Comparison of ENCODE assay signal across 13 cellular contexts in genomic region chr13:75645141-75645540, GRCh38. TPM values are rescaled to one million over a fixed set of nuclear protein-coding genes. Genes with fewer than 3 reads are reported as not detected.
DNase-seq lines count a peak whose midpoint lies in the region; ATAC-seq and TF ChIP-seq lines count a peak whose summit lies in the region.
"Had no signal": no experiment of that assay in that cellular context is flagged by ENCODE, and none has a peak within 500 bp of the region (broad histone marks: within the 10 kb centered on the region; RNA-seq: fewer than 3 reads in every experiment).

No MANE protein-coding gene starts in this region.

- no peak for DNase-seq in HFFc6
- peak; percentile 61 for DNase-seq in fibroblast of peridontal ligament (ENCODE audit: extremely low read depth)
- DNase-seq in thyroid gland: no peak
- DNase-seq in activated naive CD4-positive, alpha-beta T cell treated with anti-CD3 and anti-CD28 coated beads, Interleukin-2, amount 10 ng/mL, durations not matched to agents 7 days and 5 days: no peak
- no peak for DNase-seq in COLO668 (lab: John Stamatoyannopoulos, UW; ENCODE audit: unreplicated experiment)
- DNase-seq: 8988T; AML-193; CD8-positive, alpha-beta memory T cell; DMS53; HCEC 1CT had no signal

- H3K9me2 ChIP-seq in SU-DHL-6 (replicated peaks; ENCODE audit: insufficient read depth, low read length): no peaks in the 10 kb centered on the region

- H3K9me3 Mint-ChIP-seq in HFFc6: no peaks in the 10 kb centered on the region
- H3K9me3 Mint-ChIP-seq in activated naive CD4-positive, alpha-beta T cell treated with anti-CD3 and anti-CD28 coated beads, Interleukin-2, amount 10 ng/mL, durations not matched to agents 7 days and 5 days: no peaks in the 10 kb centered on the region
- H3K9me3 Mint-ChIP-seq: CD8-positive, alpha-beta memory T cell had no signal

- H3K4me1 ChIP-seq in thyroid gland: peaks cover 49 to 80% of the 10 kb centered on the region in 2 donors
- H3K4me1 ChIP-seq: BLaER1 had no signal

- 94 to 98% methylated on average over 3 of the region's 3 CpGs for WGBS in thyroid gland, 2 donors

- peaks cover 28% of the 10 kb centered on the region for H3K36me3 ChIP-seq in SU-DHL-6 (ENCODE audit: low read length)
- H3K36me3 ChIP-seq in thyroid gland: no peaks in the 10 kb centered on the region
- H3K36me3 ChIP-seq: BLaER1 had no signal

- peaks cover 98% of the 10 kb centered on the region for H3K79me2 ChIP-seq in SU-DHL-6 (ENCODE audit: insufficient read depth, low read length)

- H3K4me1 Mint-ChIP-seq in HFFc6 (ENCODE audit: low read depth): peaks cover 91% of the 10 kb centered on the region
- H3K4me1 Mint-ChIP-seq in activated naive CD4-positive, alpha-beta T cell treated with anti-CD3 and anti-CD28 coated beads, Interleukin-2, amount 10 ng/mL, durations not matched to agents 7 days and 5 days: peaks cover 3% of the 10 kb centered on the region
- H3K4me1 Mint-ChIP-seq: CD8-positive, alpha-beta memory T cell had no signal

- CTCF ChIA-PET in activated naive CD4-positive, alpha-beta T cell treated with anti-CD3 and anti-CD28 coated beads, Interleukin-2, amount 10 ng/mL, durations not matched to agents 7 days and 5 days (lab: Charles Lee): no interaction called here

- peaks cover 3% of the 10 kb centered on the region; the same call in 1 of the 2 replicates for H3K27me3 Mint-ChIP-seq in HFFc6 (ENCODE audit: insufficient read depth)
- H3K27me3 Mint-ChIP-seq in activated naive CD4-positive, alpha-beta T cell treated with anti-CD3 and anti-CD28 coated beads, Interleukin-2, amount 10 ng/mL, durations not matched to agents 7 days and 5 days: no peaks in the 10 kb centered on the region

- H4K20me1 ChIP-seq in SU-DHL-6 (ENCODE audit: low read depth, low read length): peaks cover 5% of the 10 kb centered on the region; the same call in 1 of the 2 replicates
- H4K20me1 ChIP-seq: BLaER1 had no signal

- H3K4me3 Mint-ChIP-seq in HFFc6: peak overlapping the region; percentile 10; the same call in 1 of the 2 replicates
- no peak overlapping the region for H3K4me3 Mint-ChIP-seq in activated naive CD4-positive, alpha-beta T cell treated with anti-CD3 and anti-CD28 coated beads, Interleukin-2, amount 10 ng/mL, durations not matched to agents 7 days and 5 days
- H3K4me3 Mint-ChIP-seq: CD8-positive, alpha-beta memory T cell had no signal

- intact Hi-C loops in thyroid gland (cut with DNase I): no loop called here

- no peak overlapping the region for H3K4me2 ChIP-seq in SU-DHL-6 (ENCODE audit: low read depth, low read length, poor library complexity, severe bottlenecking)
- H3K4me2 ChIP-seq: BLaER1 had no signal

- H3K27me3 ChIP-seq in SU-DHL-6 (ENCODE audit: low read length) (no peaks in the 10 kb centered on the region), thyroid gland (no peaks in the 10 kb centered on the region)
- H3K27me3 ChIP-seq: BLaER1 had no signal

- H3F3A ChIP-seq in SU-DHL-6 (ENCODE audit: insufficient read depth): peaks cover 32% of the 10 kb centered on the region

- TF ChIP-seq POLR2A in thyroid gland (IDR thresholded peaks at IDR 0.05): no peak

- no peak for ATAC-seq in HG03342 (IDR thresholded peaks at IDR 0.05; ENCODE audit: unreplicated experiment)

- peaks cover 83% of the 10 kb centered on the region for H3K36me3 Mint-ChIP-seq in HFFc6 (ENCODE audit: low read depth)
- no peaks in the 10 kb centered on the region for H3K36me3 Mint-ChIP-seq in activated naive CD4-positive, alpha-beta T cell treated with anti-CD3 and anti-CD28 coated beads, Interleukin-2, amount 10 ng/mL, durations not matched to agents 7 days and 5 days

- no peak overlapping the region for H3K9ac ChIP-seq in SU-DHL-6 (ENCODE audit: low read length)
- H3K9ac ChIP-seq: BLaER1 had no signal

- H3K9me3 ChIP-seq in SU-DHL-6 (ENCODE audit: insufficient read depth, low read length) (no peaks in the 10 kb centered on the region), thyroid gland (no peaks in the 10 kb centered on the region)
- H3K9me3 ChIP-seq: BLaER1 had no signal

- H3K4me3 ChIP-seq in SU-DHL-6 (ENCODE audit: insufficient read depth, low read length, poor library complexity, severe bottlenecking) (no peak overlapping the region), thyroid gland (replicated peaks in 1 of 3) (no peak overlapping the region)
- H3K4me3 ChIP-seq: BLaER1 had no signal

- no peak overlapping the region for H2AFZ ChIP-seq in SU-DHL-6 (ENCODE audit: low read depth, low read length, severe bottlenecking)

- H3K27ac ChIP-seq in SU-DHL-6 (ENCODE audit: low read depth, low read length) (peak overlapping the region; percentile 99), thyroid gland (peak overlapping the region; percentile 62 to 95 (median 85))
- H3K27ac ChIP-seq: BLaER1 had no signal

- TF ChIP-seq CTCF in HFFc6 (IDR thresholded peaks at IDR 0.05) (no peak), SU-DHL-6 (IDR thresholded peaks at IDR 0.05; ENCODE audit: insufficient read depth, low read length, poor library complexity, severe bottlenecking) (no peak), thyroid gland (IDR thresholded peaks at IDR 0.05) (no peak)

- H3K27ac Mint-ChIP-seq in HFFc6: peak overlapping the region; percentile 26; the same call in 1 of the 2 replicates
- no peak overlapping the region for H3K27ac Mint-ChIP-seq in activated naive CD4-positive, alpha-beta T cell treated with anti-CD3 and anti-CD28 coated beads, Interleukin-2, amount 10 ng/mL, durations not matched to agents 7 days and 5 days
- H3K27ac Mint-ChIP-seq: CD8-positive, alpha-beta memory T cell had no signal

RNA-seq across cellular contexts. Expression of gene LMO7, which starts 9.0 kb away (rescaled TPM):
- total RNA-seq in HFFc6 (2021; fragmentation: NEBNext Ultra II Directional; extraction: Animal tissue kit (Norgen Biotek cat#: 25700)): 100 to 1,000 TPM; 682 to 843 (median 813) TPM
- 100 to 1,000 TPM; 129 to 218 (median 185) TPM for total RNA-seq in thyroid gland
